ENCODE assay signal across 7 cellular contexts in the genomic region with DNA sequence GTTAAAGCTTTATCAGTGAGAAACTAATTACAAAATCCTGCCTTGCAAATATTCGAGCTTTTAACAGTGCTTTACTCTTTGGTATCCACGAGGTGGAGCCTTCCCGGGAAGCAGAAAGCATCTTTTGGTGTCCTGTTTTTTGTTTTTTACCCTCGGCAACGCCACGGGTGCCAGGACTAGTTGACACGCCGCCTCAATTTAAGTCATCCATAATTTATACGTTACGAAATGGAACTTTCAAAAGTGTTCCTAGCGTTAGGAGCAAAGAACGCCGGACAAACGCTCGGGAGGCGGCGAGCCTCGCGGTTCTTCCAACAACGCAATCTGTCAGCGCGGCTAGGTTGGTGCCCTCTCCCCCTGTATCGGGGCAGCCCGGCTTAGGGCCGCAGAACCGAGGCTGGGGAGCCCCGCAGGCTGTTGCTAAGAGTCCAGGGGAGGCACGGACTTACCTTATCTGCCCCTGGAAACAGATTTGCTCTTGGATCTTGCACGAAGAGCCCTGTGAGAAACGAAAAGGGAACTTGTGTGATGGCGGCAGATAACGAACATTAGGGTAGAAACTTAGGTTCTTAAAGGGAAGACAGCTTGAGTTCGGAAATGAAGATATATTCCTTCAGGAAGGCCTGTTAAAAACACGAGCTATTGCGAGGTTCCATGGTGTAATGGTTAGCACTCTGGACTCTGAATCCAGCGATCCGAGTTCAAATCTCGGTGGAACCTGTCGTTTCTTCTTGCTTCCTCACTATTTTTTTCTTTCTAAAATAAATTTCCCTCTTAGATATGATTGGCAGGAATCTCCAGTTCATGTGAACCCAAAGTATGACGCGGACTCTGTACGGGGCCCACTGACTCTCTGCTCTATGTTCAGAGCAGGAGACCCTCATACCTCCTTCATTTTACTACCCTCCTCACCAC. TPM values are rescaled to one million over a fixed set of nuclear protein-coding genes. Genes with fewer than 3 reads are reported as not detected.
DNase-seq lines count a peak whose midpoint lies in the region; ATAC-seq, FAIRE-seq and TF ChIP-seq lines count a peak whose summit lies in the region.

No MANE protein-coding gene starts in this region.

- peak overlapping the region; percentile 85 to 95 (median 90) for H3K4me3 Mint-ChIP-seq in immature natural killer cell

- DNase-seq in GM12891 (ENCODE audit: insufficient read length, low spot score) (no peak), NCI-H2081 (lab: John Stamatoyannopoulos, UW) (peak; percentile 65 to 81), UCSD-AML1 (lab: John Stamatoyannopoulos, UW; ENCODE audit: unreplicated experiment) (peak; percentile 72), cardiac fibroblast (ENCODE audit: low read depth in 2 of 2) (peak; percentile 92 to 96), immature natural killer cell (peak; percentile 53 to 73 (median 63))

- H3K27ac ChIP-seq in skin epidermis: peak overlapping the region; percentile 44 to 95 (median 86)

- H3K4me3 ChIP-seq in cardiac fibroblast (replicated peaks in 1 of 2; ENCODE audit: low read depth in 2 of 2, low read length in 2 of 2): peak overlapping the region; percentile 84 to 94
- H3K4me3 ChIP-seq in skin epidermis: peak overlapping the region; percentile 53 to 91 (median 69)

- H3K27me3 Mint-ChIP-seq in immature natural killer cell (ENCODE audit: low read depth in 3 of 3): peaks cover 9 to 27% (median 18%) of the 10 kb centered on the region in 3 donors

- peaks cover 15 to 20% of the 10 kb centered on the region in 2 donors for H3K4me1 Mint-ChIP-seq in immature natural killer cell

- peak; percentile 76 for FAIRE-seq in GM12891 (lab: Jason Lieb, UNC)

- TF ChIP-seq POLR2A in GM12891 (IDR thresholded peaks at IDR 0.05; ENCODE audit: low read depth, low read length): no peak

- TF ChIP-seq CTCF in cardiac fibroblast (IDR thresholded peaks at IDR 0.05; ENCODE audit: low read depth, low read length): peak; percentile 76

- no peaks in the 10 kb centered on the region for H3K36me3 Mint-ChIP-seq in immature natural killer cell

- ATAC-seq in HG02798 (IDR thresholded peaks at IDR 0.05; ENCODE audit: poor library complexity, unreplicated experiment): peak; percentile 70

- peak overlapping the region; percentile 27 to 90 (median 80) for H3K27ac Mint-ChIP-seq in immature natural killer cell

- no peaks in the 10 kb centered on the region for H3K9me3 Mint-ChIP-seq in immature natural killer cell

TF ChIP-seq in GM12891, 5 proteins besides CTCF, POLR2A, EP300 and RAD21:
- 0 out of 2 replicates have a peak, but pooled peaks have one; percentile 7 for TF ChIP-seq SPI1 (IDR thresholded peaks at IDR 0.05; ENCODE audit: low read depth, low read length)
- TF ChIP-seq PAX5 (IDR thresholded peaks at IDR 0.05; ENCODE audit: insufficient read depth, low read length, severe bottlenecking): no peak
- no peak for TF ChIP-seq TAF1 (IDR thresholded peaks at IDR 0.05; ENCODE audit: low read depth, low read length)
- TF ChIP-seq POU2F2 (IDR thresholded peaks at IDR 0.05; ENCODE audit: low read depth, low read length): no peak
- TF ChIP-seq POLR2AphosphoS5 (IDR thresholded peaks at IDR 0.05; ENCODE audit: low read depth, low read length): no peak
TF ChIP-seq in GM12891: peak in this region for 1.

RNA-seq across cellular contexts. Expression of a gene that starts 46.2 kb away (rescaled TPM):
- polyA plus RNA-seq in GM12891 (2012; ENCODE audit: low read depth, missing spikeins): 2.2 TPM
- 10 to 100 TPM in 1 of 3 donors, 1 to 10 TPM in 2; 5.4 to 11.3 (median 6.6) TPM for polyA plus RNA-seq in immature natural killer cell
